Comparison of ENCODE assay signal across 8 cellular contexts in the genomic region with DNA sequence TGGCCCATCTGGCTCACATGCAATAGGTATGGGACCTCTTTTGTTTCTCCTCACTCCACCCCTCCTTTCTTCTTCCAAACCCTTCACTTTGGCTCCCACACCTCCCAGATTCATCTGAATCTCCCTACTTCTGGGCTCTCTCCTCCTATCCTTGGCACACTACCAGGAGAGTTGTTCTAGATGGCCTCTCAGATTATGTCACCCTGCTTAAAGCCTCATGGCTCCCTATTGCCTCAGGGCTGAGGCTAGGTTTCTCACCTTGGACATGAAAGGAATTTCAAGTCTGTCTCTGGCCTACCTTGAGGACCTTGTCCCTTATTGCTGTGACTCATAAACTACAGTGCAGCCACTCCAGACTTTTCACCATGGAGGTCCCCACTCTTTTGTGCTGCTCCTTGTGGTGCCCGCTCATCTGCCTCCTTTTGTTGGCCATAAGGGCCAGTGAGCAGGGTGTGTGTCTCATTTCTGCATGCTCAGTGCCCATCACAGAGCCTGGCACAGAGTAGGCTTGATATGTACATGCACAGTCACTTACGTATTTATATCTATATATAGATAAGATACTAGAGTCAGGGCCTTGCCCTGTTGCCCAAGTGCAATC. TPM values are rescaled to one million over a fixed set of nuclear protein-coding genes. Genes with fewer than 3 reads are reported as not detected.
DNase-seq lines count a peak whose midpoint lies in the region; ATAC-seq and TF ChIP-seq lines count a peak whose summit lies in the region.

No MANE protein-coding gene starts in this region.

- TF ChIP-seq EP300 in stomach (IDR thresholded peaks at IDR 0.05): no peak

- 58 to 79% (median 71%) methylated on average over 2 of the region's 2 CpGs for WGBS in stomach, 5 donors

- peak overlapping the region; percentile 75 for H3K4me3 Mint-ChIP-seq in HFFc6

- H3K4me1 ChIP-seq in adipocyte (ENCODE audit: control insufficient read depth, insufficient read depth, low read length) (peaks cover 54% of the 10 kb centered on the region), iPS-15b (ENCODE audit: control insufficient read depth, insufficient read depth, low read length) (peaks cover 15% of the 10 kb centered on the region), stomach (peaks cover 55 to 84% (median 63%) of the 10 kb centered on the region in 4 donors)

- H3K27ac ChIP-seq in stomach: peak overlapping the region; percentile 52 to 94 (median 89)

- peaks cover 8% of the 10 kb centered on the region; the same call in 1 of the 2 replicates for H3K36me3 Mint-ChIP-seq in HFFc6 (ENCODE audit: low read depth)

- H3K36me3 ChIP-seq in adipocyte (ENCODE audit: control insufficient read depth, insufficient read depth, low read length, severe bottlenecking): peaks cover 14% of the 10 kb centered on the region
- H3K36me3 ChIP-seq in iPS-15b (ENCODE audit: control insufficient read depth, insufficient read depth, low read length): peaks cover 24% of the 10 kb centered on the region
- peaks cover 13 to 27% (median 18%) of the 10 kb centered on the region in 4 donors for H3K36me3 ChIP-seq in stomach

- DNase-seq in HFFc6: peak; percentile 83
- peak; percentile 84 for DNase-seq in adipocyte (ENCODE audit: low read depth)
- no peak for DNase-seq in stomach
- DNase-seq in RPMI8226: no peak
- DNase-seq in COLO829 (ENCODE audit: low spot score): no peak

- ATAC-seq in GM18519 (IDR thresholded peaks at IDR 0.05; ENCODE audit: low FRiP score, unreplicated experiment) (no peak), HG03159 (IDR thresholded peaks at IDR 0.05; ENCODE audit: unreplicated experiment) (no peak)

- H3K27me3 ChIP-seq in adipocyte (replicated peaks; ENCODE audit: control insufficient read depth, insufficient read depth, low read length): no peaks in the 10 kb centered on the region
- no peaks in the 10 kb centered on the region for H3K27me3 ChIP-seq in iPS-15b (ENCODE audit: control insufficient read depth, insufficient read depth, low read length)
- no peaks in the 10 kb centered on the region for H3K27me3 ChIP-seq in stomach

- intact Hi-C loops in stomach (cut with DNase I; ENCODE audit: low total_unique reads): no loop called here

- H3K9me3 Mint-ChIP-seq in HFFc6: no peaks in the 10 kb centered on the region

- H3K9me3 ChIP-seq in adipocyte (ENCODE audit: control insufficient read depth, low read length) (no peaks in the 10 kb centered on the region), iPS-15b (ENCODE audit: control insufficient read depth, insufficient read depth, low read length) (no peaks in the 10 kb centered on the region), stomach (no peaks in the 10 kb centered on the region)

- peaks cover 4% of the 10 kb centered on the region; the same call in 1 of the 2 replicates for H3K27me3 Mint-ChIP-seq in HFFc6 (ENCODE audit: insufficient read depth)

- TF ChIP-seq POLR2A in stomach (IDR thresholded peaks at IDR 0.05): no peak

- peak overlapping the region; percentile 82 for H3K9ac ChIP-seq in adipocyte (ENCODE audit: low read length)
- H3K9ac ChIP-seq in iPS-15b (ENCODE audit: low read depth, low read length): peak overlapping the region; percentile 24

- no peak for TF ChIP-seq CTCF in HFFc6 (IDR thresholded peaks at IDR 0.05)
- no peak for TF ChIP-seq CTCF in stomach (IDR thresholded peaks at IDR 0.05)

- peaks cover 61% of the 10 kb centered on the region for H3K4me1 Mint-ChIP-seq in HFFc6 (ENCODE audit: low read depth)

- H3K27ac Mint-ChIP-seq in HFFc6: peak overlapping the region; percentile 95

- H3K4me3 ChIP-seq in adipocyte (ENCODE audit: low read length) (no peak overlapping the region), iPS-15b (ENCODE audit: low read depth, low read length) (no peak overlapping the region), stomach (no peak overlapping the region)

RNA-seq across cellular contexts. Expression of a gene that starts 1.0 kb away (rescaled TPM):
- 10 to 100 TPM; 17.7 to 46.5 (median 22.0) TPM for total RNA-seq in HFFc6 (2021; fragmentation: NEBNext Ultra II Directional; extraction: Animal tissue kit (Norgen Biotek cat#: 25700))
- total RNA-seq in stomach: 100 to 1,000 TPM in 2 of 5 donors, 10 to 100 TPM in 3; 29.3 to 125 (median 80.5) TPM
- 10 to 100 TPM; 44.0 to 56.4 (median 47.7) TPM for polyA plus RNA-seq in stomach

RNA-seq across cellular contexts. Expression of a gene that starts 9.7 kb away (rescaled TPM):
- total RNA-seq in HFFc6 (2021; fragmentation: NEBNext Ultra II Directional; extraction: Animal tissue kit (Norgen Biotek cat#: 25700)): 10 to 100 TPM; 18.5 to 27.1 (median 23.9) TPM
- 100 to 1,000 TPM in 2 of 5 donors, 10 to 100 TPM in 3; 24.0 to 221 (median 40.2) TPM for total RNA-seq in stomach
- polyA plus RNA-seq in stomach: 10 to 100 TPM; 10.3 to 13.4 (median 11.3) TPM

RNA-seq across cellular contexts. Expression of a gene that starts 23.0 kb away (rescaled TPM):
- 1 to 10 TPM in 1 of 6 experiments, under 1 TPM in 5; 0.40 to 1.2 (median 0.73) TPM for total RNA-seq in HFFc6 (2021; fragmentation: NEBNext Ultra II Directional; extraction: Animal tissue kit (Norgen Biotek cat#: 25700))
- total RNA-seq in stomach: 1 to 10 TPM in 2 of 5 donors, under 1 TPM in 1, not detected in 2; 0.45 to 4.4 (median 1.7) TPM
- 1 to 10 TPM; 2.1 to 5.0 (median 2.2) TPM for polyA plus RNA-seq in stomach

RNA-seq across cellular contexts. Expression of a gene that starts 25.5 kb away (rescaled TPM):
- total RNA-seq in HFFc6 (2021; fragmentation: NEBNext Ultra II Directional; extraction: Animal tissue kit (Norgen Biotek cat#: 25700)): 10 to 100 TPM; 18.0 to 28.9 (median 24.5) TPM
- total RNA-seq in stomach: 10 to 100 TPM in 3 of 5 donors, not detected in 2; 10.9 to 22.8 (median 21.3) TPM
- 10 to 100 TPM; 10.9 to 18.4 (median 15.1) TPM for polyA plus RNA-seq in stomach

Comparison
In these comparisons a context has a peak if more than half of its experiments do, and no peak if none do; other contexts are left out.
1. DNase-seq: peak in HFFc6 (single experiment) and adipocyte (single experiment); none in stomach (single experiment), RPMI8226 (single experiment) and COLO829 (single experiment).